In genomic region chr12:1575799-1576401, GRCh38 we compare ENCODE assay signal across 13 cellular contexts. TPM values are rescaled to one million over a fixed set of nuclear protein-coding genes. Genes with fewer than 3 reads are reported as not detected.
DNase-seq lines count a peak whose midpoint lies in the region; ATAC-seq and TF ChIP-seq lines count a peak whose summit lies in the region.
"Had no signal": no experiment of that assay in that cellular context is flagged by ENCODE, and none has a peak within 500 bp of the region (broad histone marks: within the 10 kb centered on the region; RNA-seq: fewer than 3 reads in every experiment).

No MANE protein-coding gene starts in this region.

- H3K9ac ChIP-seq in muscle layer of colon (ENCODE audit: low read length) = peak overlapping the region; percentile 3

- H3K4me3 ChIP-seq in Panc1 (ENCODE audit: low read depth in 2 of 2, low read length in 2 of 2) = peak overlapping the region; percentile 6 to 46; a peak in 3 of 4 replicates
- peak overlapping the region in 1 of 2 donors; percentile 60 for H3K4me3 ChIP-seq in muscle layer of colon (ENCODE audit: low read depth in 1 of 2, low read length in 2 of 2)
- H3K4me3 ChIP-seq: GM12878 had no signal

- POLR2A ChIA-PET in Panc1 (lab: Charles Lee) = interaction anchor here (0.6 kb wide), 1 partner anchor 156 kb away, joined by 3 read pairs; no protein-coding TSS in a partner anchor

- TF ChIP-seq CTCF in 22Rv1 (IDR thresholded peaks at IDR 0.05) = no peak
- TF ChIP-seq CTCF in Panc1 (IDR thresholded peaks at IDR 0.05) = no peak

- H3K27me3 ChIP-seq in Panc1 (ENCODE audit: control insufficient read depth, insufficient read depth, low read length) = no peaks in the 10 kb centered on the region
- H3K27me3 ChIP-seq in muscle layer of colon (ENCODE audit: control insufficient read depth in 1 of 2, insufficient read depth in 2 of 2, low read length in 2 of 2) = no peaks in the 10 kb centered on the region

- H3K27ac ChIP-seq in 22Rv1 (peak overlapping the region; percentile 49), Panc1 (ENCODE audit: low read length) (peak overlapping the region; percentile 77), muscle layer of colon (ENCODE audit: low read depth, low read length) (peak overlapping the region; percentile 62)

- H3K9me3 ChIP-seq in Panc1 (ENCODE audit: control insufficient read depth, insufficient read depth, low read depth, low read length) = no peaks in the 10 kb centered on the region
- no peaks in the 10 kb centered on the region for H3K9me3 ChIP-seq in muscle layer of colon (ENCODE audit: low read length)

- peaks cover 37% of the 10 kb centered on the region for H3K4me1 ChIP-seq in Panc1 (ENCODE audit: control insufficient read depth, insufficient read depth, low read length)
- H3K4me1 ChIP-seq in muscle layer of colon (ENCODE audit: insufficient read depth, low read length) = peaks cover 22% of the 10 kb centered on the region

- intact Hi-C loops in Panc1 (cut with micrococcal nuclease; ENCODE audit: unreplicated experiment) = loop anchor here (10.0 kb wide), 1 partner anchor 181 kb away; no protein-coding TSS in a partner anchor

- H3K36me3 ChIP-seq in Panc1 (ENCODE audit: control insufficient read depth, insufficient read depth, low read length) (no peaks in the 10 kb centered on the region), muscle layer of colon (ENCODE audit: insufficient read depth, low read length) (no peaks in the 10 kb centered on the region)

- DNase-seq in Panc1 (ENCODE audit: low read depth, low spot score) (no peak), T-helper 1 cell (no peak)
- DNase-seq: activated CD4-positive, alpha-beta T cell treated with anti-CD3 and anti-CD28 coated beads for 4 hours; anterior cingulate cortex; GOT3; stimulated activated naive B cell treated with anti-CD40 and anti-IgM and Interleukin-4, amounts not matched to agents 10 μg/mL and 1 μg/mL and 100 μg/mL, for 72 hours had no signal

- ATAC-seq in Panc1 = peak; percentile 65
- ATAC-seq in esophagus mucosa = peak; percentile 35
- ATAC-seq in HG03108 (IDR thresholded peaks at IDR 0.05; ENCODE audit: unreplicated experiment) = no peak
- no peak for ATAC-seq in GM19324 (IDR thresholded peaks at IDR 0.05; ENCODE audit: low FRiP score, unreplicated experiment)
- ATAC-seq in GM19397 (IDR thresholded peaks at IDR 0.05; ENCODE audit: unreplicated experiment) = no peak
- ATAC-seq: GM12878; stimulated activated naive B cell treated with anti-CD40 and anti-IgM and Interleukin-4, amounts not matched to agents 10 μg/mL and 1 μg/mL and 100 μg/mL, for 72 hours had no signal

- in situ Hi-C loops in Panc1 (cut with HindIII; ENCODE audit: low pct_unique_long_range_greater_than_20kb, low sequenced_read_pairs) = no loop called here

- CTCF ChIA-PET in Panc1 (lab: Charles Lee) = interaction anchor here (0.6 to 1.6 kb wide), 2 partner anchors 10 to 458 kb away, joined by 5 to 10 read pairs; no protein-coding TSS in a partner anchor

- no TSS peak for BruUV-seq in Panc1 (replicated peaks; lab: Mats Ljungman, UMichigan)

RNA-seq across cellular contexts. Expression of gene FBXL14, which starts 18.5 kb away (rescaled TPM):
- 15.1 TPM for total RNA-seq in Panc1 (2021; ENCODE audit: unreplicated experiment)
- polyA plus RNA-seq in Panc1 (2012; ENCODE audit: insufficient read length) = 17.2 TPM
- 6.9 TPM for total RNA-seq in esophagus mucosa

RNA-seq across cellular contexts. Expression of gene WNT5B, which starts 53.1 kb away (rescaled TPM):
- total RNA-seq in Panc1 (2021; ENCODE audit: unreplicated experiment) (36.9 TPM), esophagus mucosa (9.8 TPM)
- polyA plus RNA-seq in Panc1 (2012; ENCODE audit: insufficient read length) = 34.8 TPM

Comparison
In these comparisons a context has a peak if more than half of its experiments do, and no peak if none do; other contexts are left out.
1. ATAC-seq: peak in Panc1 (single experiment) and esophagus mucosa (single experiment); none in HG03108 (single experiment), GM19324 (single experiment) and GM19397 (single experiment).
2. Peak in every context shown above with its lines, with median percentiles within 50 percentile points of each other: H3K27ac ChIP-seq.